Comparison of ENCODE assay signal across 7 cellular contexts in genomic region chr16:51224317-51224716, GRCh38.
"Had no signal": no experiment of that assay in that cellular context is flagged by ENCODE, and none has a peak within 500 bp of the region (broad histone marks: within the 10 kb centered on the region; RNA-seq: fewer than 3 reads in every experiment).

No MANE protein-coding gene starts in this region.

- DNase-seq: IMR-90, KBM-7, KG1 had no signal

- ATAC-seq: K562 had no signal

- H3K9ac ChIP-seq: KMS-11 had no signal

- H3K4me3 ChIP-seq: K562 had no signal

- H3K4me2 ChIP-seq: KMS-11 had no signal

- H3K27ac ChIP-seq: HL-60, KMS-11 had no signal

- FAIRE-seq: HTR-8/SVneo, K562 had no signal
